ENCODE assay signal across 8 cellular contexts in genomic region chr18:31942301-31942998, GRCh38. TPM values are rescaled to one million over a fixed set of nuclear protein-coding genes. Genes with fewer than 3 reads are reported as not detected.
DNase-seq lines count a peak whose midpoint lies in the region; ATAC-seq, FAIRE-seq and TF ChIP-seq lines count a peak whose summit lies in the region.

No MANE protein-coding gene starts in this region.

- H3K4me1 ChIP-seq in Panc1 (ENCODE audit: control insufficient read depth, insufficient read depth, low read length): peaks cover 6% of the 10 kb centered on the region; the same call in 1 of the 2 replicates
- H3K4me1 ChIP-seq in K562 (replicated peaks in 1 of 2; ENCODE audit: control insufficient read depth in 2 of 2, insufficient read depth in 2 of 2, low read length in 2 of 2): peaks cover 17 to 23% of the 10 kb centered on the region in 2 experiments; a peak in 4 of 5 replicates

- TF ChIP-seq CTCF in Panc1 (IDR thresholded peaks at IDR 0.05) (no peak), K562 (IDR thresholded peaks at IDR 0.05 in 2 of 3, conservative IDR thresholded peaks at IDR 0.05 in 1 of 3; ENCODE audit: insufficient read depth in 2 of 3, low read depth in 1 of 3, low read length in 3 of 3) (no peak)

- peak overlapping the region; percentile 98 for H2AFZ ChIP-seq in K562 (ENCODE audit: low read depth, low read length)

- peak; percentile 24 for ATAC-seq in GM19043 (IDR thresholded peaks at IDR 0.05; ENCODE audit: low read depth, unreplicated experiment)
- ATAC-seq in HG03175 (IDR thresholded peaks at IDR 0.05; ENCODE audit: unreplicated experiment): peak; percentile 33
- ATAC-seq in Panc1: peak; percentile 52
- ATAC-seq in K562: peak; percentile 75

- intact Hi-C loops in Panc1 (cut with micrococcal nuclease; ENCODE audit: unreplicated experiment) (no loop called here), K562 (cut with micrococcal nuclease) (loop anchor here (5.0 kb wide), 2 partner anchors 150 to 195 kb away; partner anchors contain the start of gene RNF138)

- FAIRE-seq in K562 (lab: Jason Lieb, UNC): peak; percentile 40

- DNase-seq in CD1c-positive myeloid dendritic cell (ENCODE audit: extremely low spot score): peak; percentile 83
- DNase-seq in Panc1 (ENCODE audit: low read depth, low spot score): no peak
- peak; percentile 31 to 76 (median 55) for DNase-seq in K562 (ENCODE audit: extremely low read depth in 1 of 4, low spot score in 3 of 4)
- peak; percentile 63 for DNase-seq in iPS-NIHi11 (ENCODE audit: low spot score)
- no peak for DNase-seq in activated effector memory CD4-positive, alpha-beta T cell treated with Interleukin-2 at 50 U/mL for 16 hours

- CTCF ChIA-PET in Panc1 (lab: Charles Lee): interaction anchor here (1.0 kb wide), 1 partner anchor 149 kb away, joined by 3 read pairs; the partner anchor contains the start of gene RNF138
- CTCF ChIA-PET in K562 (lab: Yijun Ruan, JAX; ENCODE audit: low intra/inter-chr PET ratio): no interaction called here

- H3K79me2 ChIP-seq in K562 (ENCODE audit: control insufficient read depth, insufficient read depth, low read length): peaks cover 65% of the 10 kb centered on the region

- in situ Hi-C loops in Panc1 (cut with HindIII; ENCODE audit: low pct_unique_long_range_greater_than_20kb, low sequenced_read_pairs): no loop called here
- in situ Hi-C loops in K562 (cut with MboI): no loop called here

- POLR2A ChIA-PET in Panc1 (lab: Charles Lee): interaction anchor here (0.6 to 1.1 kb wide), 3 partner anchors 22 to 91 kb away, joined by 3 to 7 read pairs (median 3); no protein-coding TSS in a partner anchor
- POLR2A ChIA-PET in K562 (lab: Yijun Ruan, JAX): interaction anchor here (0.6 to 2.4 kb wide), 18 partner anchors 8 to 811 kb away, joined by 3 to 20 read pairs (median 4); no protein-coding TSS in a partner anchor

- TF ChIP-seq EP300 in K562 (IDR thresholded peaks at IDR 0.05; ENCODE audit: low read length): no peak

- peak overlapping the region; percentile 77 to 95 for H3K4me3 ChIP-seq in Panc1 (ENCODE audit: low read depth in 2 of 2, low read length in 2 of 2)
- H3K4me3 ChIP-seq in K562: peak overlapping the region; percentile 93
- H3K4me3 ChIP-seq in skin epidermis: peak overlapping the region; percentile 78 to 98 (median 81)

- H3K36me3 ChIP-seq in Panc1 (ENCODE audit: control insufficient read depth, insufficient read depth, low read length): peaks cover 3% of the 10 kb centered on the region; the same call in 1 of the 2 replicates
- H3K36me3 ChIP-seq in K562 (ENCODE audit: control insufficient read depth, insufficient read depth, low read length): peaks cover 16% of the 10 kb centered on the region

- peak overlapping the region; percentile 98 for H3K4me2 ChIP-seq in K562 (ENCODE audit: insufficient read depth, low read length)

- WGBS in K562 (ENCODE audit: insufficient coverage, low coverage, missing lambda C conversion rate): under 1% methylated on average over 51 of the region's 63 CpGs

- H3K27me3 ChIP-seq in Panc1 (ENCODE audit: control insufficient read depth, insufficient read depth, low read length) (no peaks in the 10 kb centered on the region), K562 (ENCODE audit: control insufficient read depth in 2 of 2, insufficient read depth in 2 of 2, low read length in 2 of 2) (no peaks in the 10 kb centered on the region)

- H4K20me1 ChIP-seq in K562 (replicated peaks; ENCODE audit: control insufficient read depth, insufficient read depth, low read length): 0 out of 2 replicates have a peak, but pooled peaks cover 10% of the 10 kb centered on the region

- BruUV-seq in Panc1 (replicated peaks; lab: Mats Ljungman, UMichigan) (no TSS peak), K562 (replicated peaks; lab: Mats Ljungman, UMichigan) (TSS peak; percentile 59)

- no peak; the same call in 1 of the 2 replicates for TF ChIP-seq POLR2A in K562 (conservative IDR thresholded peaks at IDR 0.05)

- H3K27ac ChIP-seq in Panc1 (ENCODE audit: low read length) (peak overlapping the region; percentile 86), K562 (ENCODE audit: extremely low read depth, low read depth, low read length) (peak overlapping the region; percentile 94), skin epidermis (peak overlapping the region; percentile 83 to 99 (median 96))

- no peak for TF ChIP-seq RAD21 in K562 (CRISPR knock-in tag; conservative IDR thresholded peaks at IDR 0.05 in 1 of 2, IDR thresholded peaks at IDR 0.05 in 1 of 2)

- H3K9me3 ChIP-seq in Panc1 (ENCODE audit: control insufficient read depth, insufficient read depth, low read depth, low read length) (no peaks in the 10 kb centered on the region), K562 (replicated peaks; ENCODE audit: control insufficient read depth, insufficient read depth, low read depth, low read length) (no peaks in the 10 kb centered on the region)

- H3K9me1 ChIP-seq in K562 (ENCODE audit: control insufficient read depth, insufficient read depth, low read length): no peaks in the 10 kb centered on the region

- peak overlapping the region; percentile 90 to 99 for H3K9ac ChIP-seq in K562 (ENCODE audit: insufficient read depth in 1 of 2, low read depth in 2 of 2, low read length in 2 of 2)

TF ChIP-seq in K562, 482 proteins besides CTCF, POLR2A, EP300 and RAD21 (continues in another document):
- 0 out of 2 replicates have a peak, but pooled peaks have one; percentile 15 for TF ChIP-seq SMARCE1 (IDR thresholded peaks at IDR 0.05)
- 0 out of 2 replicates have a peak, but pooled peaks have one; percentile 71 for TF ChIP-seq HMGXB4 (CRISPR knock-in tag; IDR thresholded peaks at IDR 0.05)
- no peak for TF ChIP-seq MXI1 (IDR thresholded peaks at IDR 0.05; ENCODE audit: low read depth, low read length)
- no peak for TF ChIP-seq HINFP (tag; conservative IDR thresholded peaks at IDR 0.05; ENCODE audit: low read depth)
- 0 out of 2 replicates have a peak, but pooled peaks have one; percentile 10 for TF ChIP-seq ZNF445 (CRISPR knock-in tag; IDR thresholded peaks at IDR 0.05; ENCODE audit: low read depth)
- 0 out of 2 replicates have a peak, but pooled peaks have one; percentile 7 for TF ChIP-seq CHD2 (IDR thresholded peaks at IDR 0.05; ENCODE audit: low read depth, low read length)
- no peak for TF ChIP-seq ELF4 (CRISPR knock-in tag; IDR thresholded peaks at IDR 0.05)
- no peak for TF ChIP-seq NR0B1 (IDR thresholded peaks at IDR 0.05; ENCODE audit: partially characterized antibody)
- TF ChIP-seq LCOR (CRISPR knock-in tag; IDR thresholded peaks at IDR 0.05): peak; percentile 13; the same call in 1 of the 2 replicates
- TF ChIP-seq RFX1 (IDR thresholded peaks at IDR 0.05): peak; percentile 66

RNA-seq across cellular contexts. Expression of gene TRAPPC8, which starts 0.5 kb away (rescaled TPM):
- total RNA-seq in Panc1 (2021; ENCODE audit: unreplicated experiment) (35.3 TPM), K562 (2014; rRNA removed) (28.0 and 28.8 TPM in 2 replicates), K562 (2014; rRNA removed; fragmentation: Illumina TruSeq; extraction: Trizol) (49.2 and 58.0 TPM in 2 replicates), K562 (2015; rRNA removed; fragmentation: Illumina TruSeq; extraction: Trizol) (56.7 and 62.5 TPM in 2 replicates), K562 (2021) (44.6 and 52.4 TPM in 2 replicates)
- polyA plus RNA-seq in Panc1 (2012; ENCODE audit: insufficient read length): 11.4 TPM
- total RNA-seq in K562 (2011; cell fraction: chromatin; rRNA removed; ENCODE audit: low replicate concordance): 99.2 and 180 TPM in 2 replicates
- 35.4 and 45.1 TPM in 2 replicates for total RNA-seq in K562 (2011; cell fraction: nucleolus; rRNA removed)
- 83.7 and 87.3 TPM in 2 replicates for total RNA-seq in K562 (2011; cell fraction: nucleoplasm; rRNA removed)
- polyA plus RNA-seq in K562 (2011; rRNA removed) (111 and 115 TPM in 2 replicates), K562 (2014; fragmentation: Illumina TruSeq; extraction: Trizol) (30.8 and 31.0 TPM in 2 replicates), K562 (2014; fragmentation: Nextera tagmentation; extraction: Ambion mirVana) (10 to 100 TPM; 20.1 to 23.4 TPM), K562 (2014; rRNA removed) (35.6 and 51.2 TPM in 2 replicates)
- 37.7 and 70.5 TPM in 2 replicates for polyA plus RNA-seq in K562 (2011; cell fraction: cytosol; rRNA removed)
- polyA plus RNA-seq in K562 (2011; cell fraction: nucleus; rRNA removed): 148 and 192 TPM in 2 replicates
- 20.5 and 27.4 TPM in 2 replicates for polyA plus RNA-seq in K562 (2012)
- 151 and 174 TPM in 2 replicates for polyA minus RNA-seq in K562 (2011; rRNA and poly(A)+ RNA removed)
- polyA minus RNA-seq in K562 (2011; cell fraction: cytosol; rRNA and poly(A)+ RNA removed): 24.9 and 37.6 TPM in 2 replicates
- 34.6 and 61.4 TPM in 2 replicates for polyA minus RNA-seq in K562 (2011; cell fraction: nucleus; rRNA and poly(A)+ RNA removed)

Comparison
In these comparisons a context has a peak if more than half of its experiments do, and no peak if none do; other contexts are left out.
1. DNase-seq: peak in CD1c-positive myeloid dendritic cell (single experiment), K562 (4 of 4) and iPS-NIHi11 (single experiment); none in Panc1 (single experiment) and activated effector memory CD4-positive, alpha-beta T cell treated with Interleukin-2 at 50 U/mL for 16 hours (single experiment).
2. ATAC-seq: peak in every context shown above with its lines; median percentile 75 in K562; 52 in Panc1; 33 in HG03175; 24 in GM19043.
3. Peak in every context shown above with its lines, with median percentiles within 50 percentile points of each other: H3K27ac ChIP-seq and H3K4me3 ChIP-seq.